27 cellular contexts compared by ENCODE assay signal in the genomic region with DNA sequence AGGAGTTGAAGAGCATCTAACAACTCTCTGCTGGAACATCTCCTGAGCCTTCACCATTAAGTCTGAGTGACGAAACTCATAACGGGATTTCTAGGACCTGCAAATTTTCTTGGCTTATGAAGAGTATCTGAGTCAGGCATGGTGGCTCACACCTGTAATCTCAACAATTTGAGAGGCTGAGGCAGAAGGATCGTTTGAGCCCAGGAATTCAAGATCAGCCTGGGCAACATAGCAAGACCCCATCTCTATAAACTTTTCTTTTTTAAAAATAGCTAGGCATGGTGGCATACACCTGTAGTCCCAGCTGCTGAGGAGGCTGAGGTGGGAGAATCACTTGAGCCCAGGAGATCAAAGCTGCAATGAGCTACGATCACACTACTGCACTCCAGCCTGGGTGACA. TPM values are rescaled to one million over a fixed set of nuclear protein-coding genes. Genes with fewer than 3 reads are reported as not detected.
"Had no signal": no experiment of that assay in that cellular context is flagged by ENCODE, and none has a peak within 500 bp of the region (broad histone marks: within the 10 kb centered on the region; RNA-seq: fewer than 3 reads in every experiment).

No MANE protein-coding gene starts in this region.

- H3K27me3 ChIP-seq: esophagus muscularis mucosa, foreskin keratinocyte, gastroesophageal sphincter, heart right ventricle had no signal

- DNase-seq: activated B cell treated with CpG ODN at 0.5 μM for 24 hours; activated CD4-positive, alpha-beta memory T cell treated with anti-CD3 and anti-CD28 coated beads for 36 hours; activated CD4-positive, alpha-beta T cell treated with anti-CD3 and anti-CD28 coated beads for 48 hours; activated CD8-positive, alpha-beta memory T cell treated with anti-CD3 and anti-CD28 coated beads, Interleukin-2, amount 10 ng/mL, durations not matched to agents 7 days and 5 days; activated CD8-positive, alpha-beta memory T cell treated with anti-CD3 and anti-CD28 coated beads, Interleukin-2, amount 50 U/mL, for 4 hours; activated CD8-positive, alpha-beta T cell treated with anti-CD3 and anti-CD28 coated beads, Interleukin-2, amount 10 ng/mL, durations not matched to agents 7 days and 5 days; activated effector memory CD4-positive, alpha-beta T cell treated with anti-CD3 and anti-CD28 coated beads, Interleukin-2, amount 50 U/mL, for 16 hours; activated naive CD4-positive, alpha-beta T cell treated with anti-CD3 and anti-CD28 coated beads, Interleukin-2, amount 10 ng/mL, durations not matched to agents 7 days and 5 days; activated T-cell treated with anti-CD3 and anti-CD28 coated beads, Interleukin-2, amount 50 U/mL, for 1 hour; activated T-cell treated with anti-CD3 and anti-CD28 coated beads, Interleukin-2, amount 50 U/mL, for 48 hours; amniotic stem cell; cortex of kidney; dermis blood vessel endothelial cell; effector CD4-positive, alpha-beta T cell; effector memory CD8-positive, alpha-beta T cell; erythroblast; foreskin keratinocyte; heart right ventricle; T-helper 2 cell had no signal

- H3K36me3 Mint-ChIP-seq: activated CD4-positive, alpha-beta memory T cell treated with anti-CD3 and anti-CD28 coated beads for 36 hours; activated CD8-positive, alpha-beta memory T cell treated with anti-CD3 and anti-CD28 coated beads, Interleukin-2, amount 10 ng/mL, durations not matched to agents 7 days and 5 days; activated naive CD4-positive, alpha-beta T cell treated with anti-CD3 and anti-CD28 coated beads, Interleukin-2, amount 10 ng/mL, durations not matched to agents 7 days and 5 days; activated naive CD8-positive, alpha-beta T cell had no signal

- H3K4me3 Mint-ChIP-seq: activated B cell treated with CpG ODN at 0.5 μM for 24 hours; activated CD4-positive, alpha-beta memory T cell treated with anti-CD3 and anti-CD28 coated beads for 36 hours; activated CD8-positive, alpha-beta memory T cell treated with anti-CD3 and anti-CD28 coated beads, Interleukin-2, amount 10 ng/mL, durations not matched to agents 7 days and 5 days; activated CD8-positive, alpha-beta T cell treated with anti-CD3 and anti-CD28 coated beads, Interleukin-2, amount 10 ng/mL, durations not matched to agents 7 days and 5 days; activated naive CD4-positive, alpha-beta T cell treated with anti-CD3 and anti-CD28 coated beads, Interleukin-2, amount 10 ng/mL, durations not matched to agents 7 days and 5 days; activated naive CD8-positive, alpha-beta T cell; activated T-helper 1 cell treated with anti-CD3 and anti-CD28 coated beads, Interleukin-12 subunit alpha, Interleukin-12 subunit beta, Interleukin-2, Interleukin-4 antibody, amounts not matched to agents 30 ng/mL and 10 ng/mL and 1 ng/mL, durations not matched to agents 14 hours and 24 hours and 36 hours; effector memory CD8-positive, alpha-beta T cell had no signal

- H3K4me3 ChIP-seq: esophagus muscularis mucosa, gastroesophageal sphincter, heart right ventricle had no signal

- H3K9me3 Mint-ChIP-seq: activated B cell treated with CpG ODN at 0.5 μM for 24 hours; activated CD4-positive, alpha-beta memory T cell treated with anti-CD3 and anti-CD28 coated beads for 36 hours; activated naive CD4-positive, alpha-beta T cell treated with anti-CD3 and anti-CD28 coated beads, Interleukin-2, amount 10 ng/mL, durations not matched to agents 7 days and 5 days; activated T-helper 2 cell treated with anti-CD3 and anti-CD28 coated beads, Interferon-gamma antibody, Interleukin-2, Interleukin-4, amounts not matched to agents 10 μg/mL and 5 μg/mL and 100 μg/mL, durations not matched to agents 14 hours and 24 hours and 36 hours; effector memory CD8-positive, alpha-beta T cell had no signal

- H3K9me3 ChIP-seq: heart right ventricle had no signal

- H3K27ac ChIP-seq: esophagus muscularis mucosa, foreskin keratinocyte, gastroesophageal sphincter, heart right ventricle had no signal

- H3K4me1 Mint-ChIP-seq: activated B cell treated with CpG ODN at 0.5 μM for 24 hours; activated CD8-positive, alpha-beta memory T cell treated with anti-CD3 and anti-CD28 coated beads, Interleukin-2, amount 10 ng/mL, durations not matched to agents 7 days and 5 days; activated naive CD4-positive, alpha-beta T cell treated with anti-CD3 and anti-CD28 coated beads, Interleukin-2, amount 10 ng/mL, durations not matched to agents 7 days and 5 days had no signal

- H3K4me1 ChIP-seq: foreskin keratinocyte, gastroesophageal sphincter had no signal

- H3K27ac Mint-ChIP-seq: activated B cell treated with CpG ODN at 0.5 μM for 24 hours; activated CD4-positive, alpha-beta memory T cell treated with anti-CD3 and anti-CD28 coated beads for 36 hours; activated CD8-positive, alpha-beta memory T cell treated with anti-CD3 and anti-CD28 coated beads, Interleukin-2, amount 10 ng/mL, durations not matched to agents 7 days and 5 days; activated CD8-positive, alpha-beta T cell treated with anti-CD3 and anti-CD28 coated beads, Interleukin-2, amount 10 ng/mL, durations not matched to agents 7 days and 5 days; activated naive CD4-positive, alpha-beta T cell treated with anti-CD3 and anti-CD28 coated beads, Interleukin-2, amount 10 ng/mL, durations not matched to agents 7 days and 5 days; activated naive CD8-positive, alpha-beta T cell; activated T-helper 1 cell treated with anti-CD3 and anti-CD28 coated beads, Interleukin-12 subunit alpha, Interleukin-12 subunit beta, Interleukin-2, Interleukin-4 antibody, amounts not matched to agents 30 ng/mL and 10 ng/mL and 1 ng/mL, durations not matched to agents 14 hours and 24 hours and 36 hours; activated T-helper 2 cell treated with anti-CD3 and anti-CD28 coated beads, Interferon-gamma antibody, Interleukin-2, Interleukin-4, amounts not matched to agents 10 μg/mL and 5 μg/mL and 100 μg/mL, durations not matched to agents 14 hours and 24 hours and 36 hours; effector memory CD8-positive, alpha-beta T cell had no signal

- ATAC-seq: activated CD4-positive, CD25-positive, alpha-beta regulatory T cell treated with anti-CD3 and anti-CD28 coated beads, Interleukin-2, amount 50 U/mL, for 24 hours; activated CD8-positive, alpha-beta memory T cell treated with anti-CD3 and anti-CD28 coated beads, Interleukin-2, amount 10 ng/mL, durations not matched to agents 7 days and 5 days; activated CD8-positive, alpha-beta T cell treated with anti-CD3 and anti-CD28 coated beads, Interleukin-2, amount 10 ng/mL, durations not matched to agents 7 days and 5 days; effector memory CD8-positive, alpha-beta T cell; foreskin keratinocyte; gastroesophageal sphincter; heart right ventricle had no signal

- H3K27me3 Mint-ChIP-seq: activated naive CD8-positive, alpha-beta T cell had no signal

- H3K36me3 ChIP-seq: esophagus muscularis mucosa, gastroesophageal sphincter, heart right ventricle had no signal

- FAIRE-seq: astrocyte, colon had no signal

RNA-seq across cellular contexts. Expression of a gene that starts 48.8 kb away (rescaled TPM):
- total RNA-seq: activated CD8-positive, alpha-beta T cell treated with anti-CD3 and anti-CD28 coated beads, Interleukin-2, amount 10 ng/mL, durations not matched to agents 7 days and 5 days had no signal
